ENCODE assay signal across 11 cellular contexts in the genomic region with DNA sequence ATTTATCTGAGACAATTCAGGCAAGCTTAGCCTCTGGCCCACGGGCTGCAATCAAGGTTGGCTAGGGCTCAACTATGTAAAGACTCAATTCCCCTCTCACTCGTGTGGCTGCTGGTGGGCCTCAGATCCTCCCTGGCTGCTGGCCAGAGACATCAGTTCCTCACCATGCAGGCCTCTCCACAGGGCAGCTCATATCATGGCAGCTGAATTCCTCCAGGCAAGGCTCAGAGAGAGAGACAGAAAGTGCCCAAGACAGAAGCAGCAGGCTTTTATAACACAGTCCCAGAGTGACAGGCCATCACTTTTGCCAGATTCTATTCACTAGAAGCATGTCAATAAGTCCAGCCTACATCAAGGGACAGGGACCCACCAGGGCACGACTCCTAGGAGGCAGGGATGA.
A peak's percentile ranks its signal among the peaks of the same experiment; 100 is the strongest.
DNase-seq lines count a peak whose midpoint lies in the region; ATAC-seq and TF ChIP-seq lines count a peak whose summit lies in the region.
"Had no signal": no experiment of that assay in that cellular context is flagged by ENCODE, and none has a peak within 500 bp of the region (broad histone marks: within the 10 kb centered on the region; RNA-seq: fewer than 3 reads in every experiment).

No MANE protein-coding gene starts in this region.

- H2AFZ ChIP-seq in PC-3 (ENCODE audit: low read length), result no peak overlapping the region

- H3K4me1 ChIP-seq in adipocyte (ENCODE audit: control insufficient read depth, insufficient read depth, low read length), result peaks cover 78% of the 10 kb centered on the region
- no peaks in the 10 kb centered on the region for H3K4me1 ChIP-seq in PC-3 (ENCODE audit: insufficient read depth, low read length)

- TF ChIP-seq CTCF in osteocyte (IDR thresholded peaks at IDR 0.05) (no peak), PC-3 (conservative IDR thresholded peaks at IDR 0.05; ENCODE audit: low read depth, low read length) (no peak)

- H3F3A ChIP-seq in PC-3 (ENCODE audit: low read length, unreplicated experiment), result no peaks in the 10 kb centered on the region

- H3K9me2 ChIP-seq in PC-3 (replicated peaks; ENCODE audit: low read length), result no peaks in the 10 kb centered on the region

- H3K4me1 Mint-ChIP-seq in osteocyte (ENCODE audit: unreplicated experiment), result peaks cover 82% of the 10 kb centered on the region

- no peak for DNase-seq in adipocyte (ENCODE audit: low read depth)
- DNase-seq in osteocyte (ENCODE audit: extremely low spot score, unreplicated experiment), result no peak
- no peak for DNase-seq in SKM-1 treated with dmso at 0.1 percent for 144 hours (lab: John Stamatoyannopoulos, UW; ENCODE audit: unreplicated experiment)
- DNase-seq in PC-3, result no peak
- DNase-seq in HuH-7 (ENCODE audit: low spot score), result no peak
- DNase-seq in GM19238 (ENCODE audit: insufficient read length, low spot score), result no peak
- DNase-seq: naive B cell, Right ventricle myocardium superior had no signal

- H3K27me3 ChIP-seq in adipocyte (replicated peaks; ENCODE audit: control insufficient read depth, insufficient read depth, low read length) (no peaks in the 10 kb centered on the region), PC-3 (ENCODE audit: low read length) (no peaks in the 10 kb centered on the region)

- CTCF ChIA-PET in PC-3 (lab: Charles Lee), result no interaction called here

- 0 out of 2 replicates have a peak, but pooled peaks cover 4% of the 10 kb centered on the region for H3K79me2 ChIP-seq in PC-3 (ENCODE audit: low read length)

- no peaks in the 10 kb centered on the region for H3K36me3 ChIP-seq in adipocyte (ENCODE audit: control insufficient read depth, insufficient read depth, low read length, severe bottlenecking)
- no peaks in the 10 kb centered on the region for H3K36me3 ChIP-seq in PC-3 (ENCODE audit: low read depth, low read length)

- H3K36me3 Mint-ChIP-seq in osteocyte (ENCODE audit: unreplicated experiment), result no peaks in the 10 kb centered on the region
- H3K36me3 Mint-ChIP-seq: CD4-positive, CD25-positive, alpha-beta regulatory T cell had no signal

- no peaks in the 10 kb centered on the region for H3K27me3 Mint-ChIP-seq in osteocyte (ENCODE audit: unreplicated experiment)
- H3K27me3 Mint-ChIP-seq: CD4-positive, CD25-positive, alpha-beta regulatory T cell; naive B cell had no signal

- H3K9ac ChIP-seq in adipocyte (ENCODE audit: low read length) (peak overlapping the region; percentile 93), PC-3 (ENCODE audit: low read length) (no peak overlapping the region)

- intact Hi-C loops in PC-3 (cut with micrococcal nuclease), result no loop called here

- H4K20me1 ChIP-seq in PC-3 (ENCODE audit: low read length), result no peaks in the 10 kb centered on the region

- peak overlapping the region; percentile 73 for H3K4me3 ChIP-seq in adipocyte (ENCODE audit: low read length)
- H3K4me3 ChIP-seq in PC-3 (ENCODE audit: low read length), result no peak overlapping the region

- H3K9me3 ChIP-seq in adipocyte (ENCODE audit: control insufficient read depth, low read length) (no peaks in the 10 kb centered on the region), PC-3 (ENCODE audit: low read length) (no peaks in the 10 kb centered on the region)

- H3K4me2 ChIP-seq in PC-3 (ENCODE audit: low read length), result no peak overlapping the region

- no peak overlapping the region for H3K4me3 Mint-ChIP-seq in osteocyte (ENCODE audit: unreplicated experiment)
- H3K4me3 Mint-ChIP-seq: CD4-positive, CD25-positive, alpha-beta regulatory T cell had no signal

- H3K27ac Mint-ChIP-seq in osteocyte (ENCODE audit: unreplicated experiment), result peak overlapping the region; percentile 97

- no TSS peak for BruUV-seq in PC-3 (replicated peaks; lab: Mats Ljungman, UMichigan)

- no peaks in the 10 kb centered on the region for H3K9me3 Mint-ChIP-seq in osteocyte (ENCODE audit: unreplicated experiment)
- H3K9me3 Mint-ChIP-seq: CD4-positive, CD25-positive, alpha-beta regulatory T cell had no signal

- POLR2A ChIA-PET in PC-3 (lab: Charles Lee; ENCODE audit: unreplicated experiment), result no interaction called here

- H3K27ac ChIP-seq in PC-3 (ENCODE audit: low read length), result no peak overlapping the region

- ATAC-seq in GM18873 (IDR thresholded peaks at IDR 0.05; ENCODE audit: low FRiP score, unreplicated experiment), result peak; percentile 26
- ATAC-seq in HG02571 (IDR thresholded peaks at IDR 0.05; ENCODE audit: unreplicated experiment), result peak; percentile 31
- no peak for ATAC-seq in PC-3
